In the genomic region with DNA sequence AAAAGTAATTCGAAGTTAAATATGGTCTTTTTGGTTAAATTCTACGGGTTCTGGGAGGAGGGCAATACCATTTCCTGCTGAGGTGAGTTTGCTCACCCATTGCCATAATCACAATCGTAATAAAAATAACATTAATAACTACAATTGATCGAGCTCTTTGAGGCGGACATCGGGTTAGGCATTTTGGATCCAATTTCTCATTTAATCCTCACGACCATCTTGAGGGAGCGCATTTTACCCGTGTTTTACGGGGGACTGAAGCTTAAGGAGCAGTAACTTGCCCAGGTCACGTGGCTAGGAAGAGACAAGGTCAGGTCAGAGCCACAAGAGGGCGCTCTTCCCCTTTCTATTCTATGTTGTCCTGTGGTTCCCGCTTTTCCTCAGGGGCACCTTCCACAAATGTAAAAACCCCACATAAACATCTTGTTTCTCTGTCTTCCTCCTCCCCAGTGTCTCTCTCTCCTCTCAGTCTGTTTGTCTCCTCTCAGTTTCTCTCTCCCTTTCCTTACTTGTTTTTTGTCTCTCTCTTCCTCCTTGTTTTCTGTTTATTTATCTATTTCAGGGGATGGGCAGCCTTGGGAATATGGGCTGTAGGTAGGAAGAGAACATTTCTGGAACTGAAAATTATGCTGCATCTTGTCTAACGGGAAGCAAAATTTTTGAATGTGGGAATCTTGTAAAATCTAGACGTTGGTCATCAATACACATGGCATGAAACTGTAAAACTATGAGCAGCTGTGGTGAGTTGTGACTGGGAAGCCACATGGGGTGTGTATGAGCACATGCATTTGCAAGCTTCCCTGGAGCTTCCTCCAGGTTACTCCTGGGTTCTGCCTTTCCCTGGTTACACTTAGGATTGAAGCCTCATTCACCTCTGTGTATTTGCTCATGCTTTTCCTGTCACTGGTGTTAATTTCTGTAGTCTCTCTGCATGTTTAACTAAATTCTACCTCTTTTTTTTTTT, we compare ENCODE assay signal across 8 cellular contexts.
DNase-seq lines count a peak whose midpoint lies in the region; ATAC-seq and TF ChIP-seq lines count a peak whose summit lies in the region.

No MANE protein-coding gene starts in this region.

- ATAC-seq in GM18909 (IDR thresholded peaks at IDR 0.05; ENCODE audit: poor library complexity, unreplicated experiment) = peak; percentile 83
- ATAC-seq in HG03280 (IDR thresholded peaks at IDR 0.05; ENCODE audit: unreplicated experiment) = peak; percentile 87
- peak; percentile 77 for ATAC-seq in left colon

- intact Hi-C loops in left colon (cut with DNase I, micrococcal nuclease) = no loop called here

- peak; percentile 84 for TF ChIP-seq CTCF in AG10803 (conservative IDR thresholded peaks at IDR 0.05; ENCODE audit: low read length)
- TF ChIP-seq CTCF in choroid plexus epithelial cell (conservative IDR thresholded peaks at IDR 0.05; ENCODE audit: low read depth, low read length) = peak; percentile 85

- H3K4me3 ChIP-seq in AG10803 (ENCODE audit: low read length) (peak overlapping the region; percentile 65), choroid plexus epithelial cell (ENCODE audit: low read depth, low read length) (peak overlapping the region; percentile 62)

- DNase-seq in AG10803 (ENCODE audit: low read depth) = peak; percentile 78
- peak; percentile 87 for DNase-seq in NCI-H2227 treated with DMSO at 0.1 percent for 48 hours (lab: John Stamatoyannopoulos, UW)
- DNase-seq in activated CD4-positive, CD25-positive, alpha-beta regulatory T cell treated with anti-CD3 and anti-CD28 coated beads, Interleukin-2, amount 50 U/mL, for 72 hours = peak; percentile 74
- DNase-seq in choroid plexus epithelial cell (ENCODE audit: low read depth) = peak; percentile 91
- peak; percentile 62 to 82 for DNase-seq in left colon
- DNase-seq in stimulated activated CD4-positive, alpha-beta T cell treated with anti-CD3 and anti-CD28 coated beads, Interleukin-1b, Interleukin-23, amount 100 ng/mL, for 24 hours (ENCODE audit: low read depth in 4 of 4, low spot score in 1 of 4) = peak; percentile 37 to 60 (median 52)

Comparison
In these comparisons a context has a peak if more than half of its experiments do, and no peak if none do; other contexts are left out.
1. Peak in every context shown above with its lines: DNase-seq, ATAC-seq and H3K4me3 ChIP-seq.